ENCODE assay signal across 10 cellular contexts in the genomic region with DNA sequence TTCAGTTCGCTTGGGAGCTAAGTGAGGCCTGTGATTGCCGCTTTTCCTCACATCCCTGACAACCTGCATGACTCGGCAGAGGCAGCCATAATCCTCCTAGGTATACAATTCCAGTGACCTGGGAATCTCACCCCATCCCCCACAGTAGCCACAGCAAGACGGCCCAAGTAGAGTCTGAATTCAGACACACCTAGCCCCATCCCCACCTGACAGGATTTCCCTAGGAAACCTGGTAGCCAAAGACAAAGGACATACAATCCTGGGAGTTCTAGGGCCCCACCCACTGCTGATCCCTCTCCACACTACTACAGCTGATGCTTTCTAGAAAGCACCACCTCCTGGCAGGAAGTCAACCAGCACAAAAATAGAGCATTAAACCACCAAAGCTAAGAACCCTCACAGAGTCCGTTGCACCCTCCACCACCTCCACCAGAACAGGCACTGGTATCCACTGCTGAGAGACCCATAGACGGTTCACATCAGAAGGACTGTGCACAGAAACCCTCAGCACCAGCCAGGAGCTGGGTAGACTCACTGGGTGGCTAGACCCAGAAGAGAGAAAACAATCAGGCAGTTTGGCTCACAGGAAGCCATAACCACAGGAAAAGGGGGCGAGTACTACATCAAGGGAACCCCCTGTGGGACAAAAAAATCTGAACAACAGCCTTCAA. TPM values are rescaled to one million over a fixed set of nuclear protein-coding genes. Genes with fewer than 3 reads are reported as not detected.
DNase-seq lines count a peak whose midpoint lies in the region; ATAC-seq and TF ChIP-seq lines count a peak whose summit lies in the region.
"Had no signal": no experiment of that assay in that cellular context is flagged by ENCODE, and none has a peak within 500 bp of the region (broad histone marks: within the 10 kb centered on the region; RNA-seq: fewer than 3 reads in every experiment).

No MANE protein-coding gene starts in this region.

- H3K36me3 ChIP-seq in thymus (ENCODE audit: control insufficient read depth, insufficient read depth) (no peaks in the 10 kb centered on the region), gastroesophageal sphincter (no peaks in the 10 kb centered on the region)

- TF ChIP-seq CTCF in gastroesophageal sphincter (IDR thresholded peaks at IDR 0.05) = no peak

- peak; percentile 3 for DNase-seq in stimulated activated CD4-positive, alpha-beta T cell treated with anti-CD3 and anti-CD28 coated beads, Interleukin-2, amount 100 ng/mL, for 4 hours (ENCODE audit: low read depth)
- DNase-seq in stimulated activated CD4-positive, alpha-beta T cell treated with anti-CD3 and anti-CD28 coated beads, Interleukin-1b, Interleukin-23, amount 100 ng/mL, for 48 hours = no peak
- DNase-seq in T-helper 9 cell (peak; percentile 3), DMS 273 treated with DMSO at 0.1 percent for 48 hours (lab: John Stamatoyannopoulos, UW) (no peak)
- DNase-seq in central memory CD4-positive, alpha-beta T cell = peak; percentile 34
- DNase-seq: NCI-H146 had no signal

- H3K9me3 ChIP-seq in thymus (ENCODE audit: control insufficient read depth) = no peaks in the 10 kb centered on the region
- H3K9me3 ChIP-seq in gastroesophageal sphincter = no peaks in the 10 kb centered on the region

- TF ChIP-seq EP300 in gastroesophageal sphincter (IDR thresholded peaks at IDR 0.05) = no peak

- 50% methylated on average over 7 of the region's 7 CpGs for WGBS in thymus
- 91 to 100% methylated on average over 3 to 7 of the region's 7 CpGs for WGBS in gastroesophageal sphincter (ENCODE audit: low coverage in 1 of 2), 2 donors

- no peak for ATAC-seq in gastroesophageal sphincter
- no peak for ATAC-seq in GM18511 (IDR thresholded peaks at IDR 0.05; ENCODE audit: unreplicated experiment)

- TF ChIP-seq POLR2A in gastroesophageal sphincter (IDR thresholded peaks at IDR 0.05) = no peak

- no peak overlapping the region for H3K4me3 ChIP-seq in thymus (ENCODE audit: low read length)
- no peak overlapping the region for H3K4me3 ChIP-seq in gastroesophageal sphincter
- H3K4me3 ChIP-seq: skin epidermis had no signal

- H3K27ac ChIP-seq in thymus (ENCODE audit: low read depth) = peak overlapping the region; percentile 79
- H3K27ac ChIP-seq in gastroesophageal sphincter = no peak overlapping the region
- H3K27ac ChIP-seq: skin epidermis had no signal

- H3K27me3 ChIP-seq in thymus (ENCODE audit: control insufficient read depth, insufficient read depth) (no peaks in the 10 kb centered on the region), gastroesophageal sphincter (no peaks in the 10 kb centered on the region)

- H3K4me1 ChIP-seq in thymus (ENCODE audit: control insufficient read depth, insufficient read depth, low read length) (peaks cover 6% of the 10 kb centered on the region), gastroesophageal sphincter (no peaks in the 10 kb centered on the region)

RNA-seq across cellular contexts. Expression of gene RUNX2, which starts 17.9 kb away (rescaled TPM):
- polyA plus RNA-seq in thymus = 7.1 TPM
- total RNA-seq in gastroesophageal sphincter = under 1 TPM; 0.16 to 0.94 (median 0.65) TPM

Comparison
In these comparisons a context has a peak if more than half of its experiments do, and no peak if none do; other contexts are left out.
1. DNase-seq: peak in stimulated activated CD4-positive, alpha-beta T cell treated with anti-CD3 and anti-CD28 coated beads, Interleukin-2, amount 100 ng/mL, for 4 hours (single experiment), T-helper 9 cell (single experiment) and central memory CD4-positive, alpha-beta T cell (single experiment); none in stimulated activated CD4-positive, alpha-beta T cell treated with anti-CD3 and anti-CD28 coated beads, Interleukin-1b, Interleukin-23, amount 100 ng/mL, for 48 hours (single experiment) and DMS 273 treated with DMSO at 0.1 percent for 48 hours (single experiment).